Comparison of ENCODE assay signal across 3 cellular contexts in genomic region chr5:61567337-61567736, GRCh38.
"Had no signal": no experiment of that assay in that cellular context is flagged by ENCODE, and none has a peak within 500 bp of the region (broad histone marks: within the 10 kb centered on the region; RNA-seq: fewer than 3 reads in every experiment).

No MANE protein-coding gene starts in this region.

- DNase-seq: GDM1, GF-D8 had no signal

- H3K4me3 ChIP-seq: GM12878 had no signal
